In the genomic region with DNA sequence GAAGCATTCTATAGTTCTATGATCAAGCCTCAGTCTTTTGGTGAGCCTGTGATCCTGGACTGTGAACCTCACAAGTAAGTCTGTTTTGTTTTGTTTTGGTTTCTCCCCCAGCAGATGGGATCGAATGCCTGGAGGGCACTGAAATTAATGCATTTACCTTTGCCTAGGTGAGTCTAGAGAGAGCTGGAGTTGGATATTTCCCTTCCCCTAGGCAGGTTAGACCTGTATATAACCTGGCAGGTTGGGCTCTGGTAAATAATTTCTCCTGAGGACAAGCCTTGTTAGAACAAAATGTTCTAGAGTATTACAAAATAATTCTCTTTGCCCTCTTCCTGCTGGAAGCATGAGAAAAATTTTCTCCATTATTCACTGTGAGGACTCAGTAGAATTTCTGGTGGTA, we compare ENCODE assay signal across 1 cellular context.
TF ChIP-seq lines count a peak whose summit lies in the region.

No MANE protein-coding gene starts in this region.

TF ChIP-seq in WTC11, 78 proteins besides CTCF, POLR2A, EP300 and RAD21 (continued from another document):
- TF ChIP-seq, protein P1, sequence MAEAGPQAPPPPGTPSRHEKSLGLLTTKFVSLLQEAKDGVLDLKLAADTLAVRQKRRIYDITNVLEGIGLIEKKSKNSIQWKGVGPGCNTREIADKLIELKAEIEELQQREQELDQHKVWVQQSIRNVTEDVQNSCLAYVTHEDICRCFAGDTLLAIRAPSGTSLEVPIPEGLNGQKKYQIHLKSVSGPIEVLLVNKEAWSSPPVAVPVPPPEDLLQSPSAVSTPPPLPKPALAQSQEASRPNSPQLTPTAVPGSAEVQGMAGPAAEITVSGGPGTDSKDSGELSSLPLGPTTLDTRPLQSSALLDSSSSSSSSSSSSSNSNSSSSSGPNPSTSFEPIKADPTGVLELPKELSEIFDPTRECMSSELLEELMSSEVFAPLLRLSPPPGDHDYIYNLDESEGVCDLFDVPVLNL (CRISPR knock-in tag; IDR thresholded peaks at IDR 0.05; ENCODE audit: borderline replicate concordance, low read depth): no peak
- TF ChIP-seq ATF1 (CRISPR knock-in tag; IDR thresholded peaks at IDR 0.05) (no peak), ZNF121 (CRISPR knock-in tag; IDR thresholded peaks at IDR 0.05) (no peak), ZNF263 (CRISPR knock-in tag; IDR thresholded peaks at IDR 0.05; ENCODE audit: low read depth) (no peak)
- TF ChIP-seq, protein P2, sequence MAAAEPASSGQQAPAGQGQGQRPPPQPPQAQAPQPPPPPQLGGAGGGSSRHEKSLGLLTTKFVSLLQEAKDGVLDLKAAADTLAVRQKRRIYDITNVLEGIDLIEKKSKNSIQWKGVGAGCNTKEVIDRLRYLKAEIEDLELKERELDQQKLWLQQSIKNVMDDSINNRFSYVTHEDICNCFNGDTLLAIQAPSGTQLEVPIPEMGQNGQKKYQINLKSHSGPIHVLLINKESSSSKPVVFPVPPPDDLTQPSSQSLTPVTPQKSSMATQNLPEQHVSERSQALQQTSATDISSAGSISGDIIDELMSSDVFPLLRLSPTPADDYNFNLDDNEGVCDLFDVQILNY (CRISPR knock-in tag; IDR thresholded peaks at IDR 0.05): no peak
TF ChIP-seq in WTC11: peak in this region for 0.
